18 cellular contexts compared by ENCODE assay signal in genomic region chr4:139154952-139155557, GRCh38. TPM values are rescaled to one million over a fixed set of nuclear protein-coding genes. Genes with fewer than 3 reads are reported as not detected.
DNase-seq lines count a peak whose midpoint lies in the region; ATAC-seq, FAIRE-seq and TF ChIP-seq lines count a peak whose summit lies in the region.
"Had no signal": no experiment of that assay in that cellular context is flagged by ENCODE, and none has a peak within 500 bp of the region (broad histone marks: within the 10 kb centered on the region; RNA-seq: fewer than 3 reads in every experiment).

No MANE protein-coding gene starts in this region.

- TF ChIP-seq CTCF in HepG2 (CRISPR knock-in tag; IDR thresholded peaks at IDR 0.05) (no peak), right lobe of liver (IDR thresholded peaks at IDR 0.05) (no peak)

- H3K4me2 ChIP-seq in HepG2 (ENCODE audit: low read depth, low read length) (0 out of 2 replicates have a peak overlapping the region, but pooled peaks have one; percentile 1), mesendoderm (ENCODE audit: low read length) (no peak overlapping the region)
- H3K4me2 ChIP-seq: KMS-11 had no signal

- in situ Hi-C loops in HepG2 (cut with HindIII; ENCODE audit: extremely low pct_ligation_motif_present, low pct_unique_long_range_greater_than_20kb) = no loop called here

- H2AK5ac ChIP-seq in mesendoderm (ENCODE audit: low read length) = peak overlapping the region; percentile 10

- H4K8ac ChIP-seq in mesendoderm (ENCODE audit: low read depth, low read length) = no peak overlapping the region

- no peak overlapping the region for H2AFZ ChIP-seq in HepG2 (ENCODE audit: low read length)

- POLR2A ChIA-PET in HepG2 (lab: Yijun Ruan, JAX) = interaction anchor here (0.9 to 3.4 kb wide), 3 partner anchors 10 to 22 kb away, joined by 3 to 21 read pairs (median 3); partner anchors contain the start of gene ELF2

- peaks cover 15% of the 10 kb centered on the region; the same call in 1 of the 2 replicates for H4K20me1 ChIP-seq in HepG2 (ENCODE audit: insufficient read depth, low read length)

- FAIRE-seq in HepG2 (lab: Jason Lieb, UNC) = no peak
- no peak for FAIRE-seq in GM19239 (lab: Jason Lieb, UNC)
- FAIRE-seq: H54, HTR-8/SVneo had no signal

- H3K79me2 ChIP-seq in HepG2 (ENCODE audit: insufficient read depth, low read length) = peaks cover 30% of the 10 kb centered on the region
- peaks cover 20% of the 10 kb centered on the region for H3K79me2 ChIP-seq in mesendoderm (ENCODE audit: control insufficient read depth, insufficient read depth, low read length)

- H3K4me1 ChIP-seq in HepG2 (ENCODE audit: insufficient read depth, low read length) (peaks cover 26% of the 10 kb centered on the region), right lobe of liver (no peaks in the 10 kb centered on the region), mesendoderm (ENCODE audit: control insufficient read depth, low read depth, low read length) (peaks cover 18% of the 10 kb centered on the region)

- CTCF ChIA-PET in HepG2 (lab: Yijun Ruan, JAX; ENCODE audit: low intra/inter-chr PET ratio, low total read pairs) = no interaction called here

- no peak overlapping the region for H4K5ac ChIP-seq in mesendoderm (ENCODE audit: low read length)

- no peak overlapping the region for H3K27ac ChIP-seq in HepG2 (ENCODE audit: extremely low read length, insufficient read depth, low read length)
- H3K27ac ChIP-seq in right lobe of liver = no peak overlapping the region
- H3K27ac ChIP-seq in mesendoderm (ENCODE audit: low read depth, low read length) = peak overlapping the region; percentile 95
- H3K27ac ChIP-seq: BLaER1 treated with 17β-estradiol and CSF1 and Interleukin-3, amounts not matched to agents 10 nM and 100 nM; KMS-11 had no signal

- H3K23ac ChIP-seq in mesendoderm (ENCODE audit: low read length) = no peak overlapping the region

- H2BK15ac ChIP-seq in mesendoderm (replicated peaks; ENCODE audit: low read depth) = peak overlapping the region; percentile 94

- H3K4me3 ChIP-seq in HepG2 (replicated peaks in 1 of 3; ENCODE audit: insufficient read depth in 1 of 3, low read depth in 2 of 3, low read length in 3 of 3) (no peak overlapping the region), right lobe of liver (no peak overlapping the region), mesendoderm (ENCODE audit: low read length) (no peak overlapping the region)
- H3K4me3 ChIP-seq: BLaER1 treated with 17β-estradiol and CSF1 and Interleukin-3, amounts not matched to agents 10 nM and 100 nM; SJSA1 had no signal

- TF ChIP-seq POLR2A in HepG2 (IDR thresholded peaks at IDR 0.05; ENCODE audit: insufficient read depth in 1 of 2, low read depth in 2 of 2, low read length in 2 of 2) (no peak), right lobe of liver (IDR thresholded peaks at IDR 0.05) (no peak), erythroblast (IDR thresholded peaks at IDR 0.05; ENCODE audit: low read length) (no peak)

- H3K27me3 ChIP-seq in HepG2 (ENCODE audit: control insufficient read depth in 1 of 2, insufficient read depth in 2 of 2, low read length in 2 of 2) (no peaks in the 10 kb centered on the region), right lobe of liver (no peaks in the 10 kb centered on the region), mesendoderm (ENCODE audit: insufficient read depth, low read length, poor library complexity) (no peaks in the 10 kb centered on the region)
- H3K27me3 ChIP-seq: BLaER1 treated with 17β-estradiol and CSF1 and Interleukin-3, amounts not matched to agents 10 nM and 100 nM; SJSA1 had no signal

- peak overlapping the region; percentile 77 for H3K56ac ChIP-seq in mesendoderm (ENCODE audit: low read length)

- no peaks in the 10 kb centered on the region for H3K79me1 ChIP-seq in mesendoderm (ENCODE audit: low read length)

- BruUV-seq in HepG2 (replicated peaks; lab: Mats Ljungman, UMichigan) = no TSS peak

- peak overlapping the region; percentile 95 for H3K4ac ChIP-seq in mesendoderm (ENCODE audit: low read depth, low read length)

- peak; percentile 46 for ATAC-seq in HepG2
- ATAC-seq in right lobe of liver = no peak
- ATAC-seq in GM21381 (IDR thresholded peaks at IDR 0.05; ENCODE audit: unreplicated experiment) = no peak
- no peak for ATAC-seq in GM21786 (IDR thresholded peaks at IDR 0.05; ENCODE audit: unreplicated experiment)
- no peak for ATAC-seq in HG02798 (IDR thresholded peaks at IDR 0.05; ENCODE audit: poor library complexity, unreplicated experiment)

- no peak for TF ChIP-seq RAD21 in HepG2 (CRISPR knock-in tag; IDR thresholded peaks at IDR 0.05)

- no peak for TF ChIP-seq EP300 in HepG2 (IDR thresholded peaks at IDR 0.05; ENCODE audit: low read depth in 2 of 2, low read length in 2 of 2)
- no peak for TF ChIP-seq EP300 in HepG2 (CRISPR knock-in tag; IDR thresholded peaks at IDR 0.05; ENCODE audit: borderline replicate concordance)

- peak overlapping the region; percentile 96 for H2BK120ac ChIP-seq in mesendoderm (ENCODE audit: low read depth, low read length)

- H3K36me3 ChIP-seq in HepG2 (replicated peaks in 1 of 2; ENCODE audit: control insufficient read depth in 1 of 2, insufficient read depth in 2 of 2, low read length in 2 of 2) = no peaks in the 10 kb centered on the region; a peak in 1 of 5 replicates
- no peaks in the 10 kb centered on the region for H3K36me3 ChIP-seq in right lobe of liver
- no peaks in the 10 kb centered on the region for H3K36me3 ChIP-seq in mesendoderm (ENCODE audit: control insufficient read depth, insufficient read depth, low read length)
- H3K36me3 ChIP-seq: SJSA1 had no signal

- H3K9me3 ChIP-seq in HepG2 (ENCODE audit: low read length) = no peaks in the 10 kb centered on the region
- H3K9me3 ChIP-seq in right lobe of liver = no peaks in the 10 kb centered on the region
- H3K9me3 ChIP-seq: SJSA1 had no signal

- intact Hi-C loops in HepG2 (cut with micrococcal nuclease; ENCODE audit: unreplicated experiment) = no loop called here
- intact Hi-C loops in right lobe of liver (cut with DNase I) = no loop called here

- H3K18ac ChIP-seq in mesendoderm (ENCODE audit: low read length) = peak overlapping the region; percentile 98

- H3K9ac ChIP-seq in HepG2 (ENCODE audit: insufficient read depth, low read depth, low read length) = no peak overlapping the region
- peak overlapping the region; percentile 14 for H3K9ac ChIP-seq in mesendoderm (ENCODE audit: low read length)
- H3K9ac ChIP-seq: BLaER1 treated with 17β-estradiol and CSF1 and Interleukin-3, amounts not matched to agents 10 nM and 100 nM; KMS-11 had no signal

- DNase-seq in HepG2 (ENCODE audit: low spot score) = no peak
- no peak for DNase-seq in right lobe of liver
- peak; percentile 47 to 50 for DNase-seq in erythroblast (lab: John Stamatoyannopoulos, UW)
- DNase-seq in mesendoderm = no peak
- DNase-seq in GM19239 (ENCODE audit: insufficient read length, low spot score) = no peak
- DNase-seq: DND-41, NCI-H1436 treated with DMSO at 0.1 percent for 48 hours, NCI-H2029 treated with DMSO at 0.1 percent for 48 hours, NCI-H510A treated with DMSO at 0.1 percent for 48 hours, NCI-H82 had no signal

- H2BK5ac ChIP-seq in mesendoderm (ENCODE audit: low read length) = peak overlapping the region; percentile 97

- WGBS in HepG2 (ENCODE audit: low lambda C conversion rate) = 77% methylated on average over 5 of the region's 5 CpGs
- 91% methylated on average over 4 of the region's 5 CpGs for WGBS in right lobe of liver (ENCODE audit: insufficient coverage, low coverage, low lambda C conversion rate, missing lambda C conversion rate)
- no CpG with 5 or more reads among the region's 5 CpGs for WGBS in mesendoderm (ENCODE audit: extremely low coverage, insufficient coverage, low lambda C conversion rate)

TF ChIP-seq in HepG2, 621 proteins besides CTCF, POLR2A, EP300 and RAD21:
- TF ChIP-seq ZEB1 (IDR thresholded peaks at IDR 0.05; ENCODE audit: insufficient replicate concordance, low read depth) (no peak), PTBP1 (IDR thresholded peaks at IDR 0.05; ENCODE audit: low read depth, low read length, poor library complexity, severe bottlenecking) (no peak), ZFP82 (CRISPR knock-in tag; IDR thresholded peaks at IDR 0.05; ENCODE audit: borderline replicate concordance) (no peak)
TF ChIP-seq in HepG2: peak in this region for 0.

RNA-seq across cellular contexts. Expression of gene ELF2, which starts 22.0 kb away (rescaled TPM):
- total RNA-seq in HepG2 (2016; rRNA removed; fragmentation: Illumina TruSeq; extraction: Trizol) = 35.4 and 44.5 TPM in 2 replicates
- total RNA-seq in HepG2 (2016; cell fraction: cytosol; rRNA removed; fragmentation: Illumina TruSeq; extraction: Trizol; ENCODE audit: low read depth) = 33.4 and 38.1 TPM in 2 replicates
- 34.3 and 42.9 TPM in 2 replicates for total RNA-seq in HepG2 (2016; cell fraction: insoluble cytoplasmic fraction; rRNA removed; fragmentation: Illumina TruSeq; extraction: Trizol)
- total RNA-seq in HepG2 (2016; cell fraction: membrane; rRNA removed; fragmentation: Illumina TruSeq; extraction: Trizol) = 31.5 and 31.6 TPM in 2 replicates
- 34.9 and 35.6 TPM in 2 replicates for total RNA-seq in HepG2 (2016; cell fraction: nucleus; rRNA removed; fragmentation: Illumina TruSeq; extraction: Trizol)
- 24.2 and 28.6 TPM in 2 replicates for polyA plus RNA-seq in HepG2 (2011; rRNA removed)
- 14.5 and 18.0 TPM in 2 replicates for polyA plus RNA-seq in HepG2 (2011; cell fraction: cytosol; rRNA removed)
- 18.4 and 19.9 TPM in 2 replicates for polyA plus RNA-seq in HepG2 (2011; cell fraction: nucleus; rRNA removed)
- polyA plus RNA-seq in HepG2 (2012) = 19.5 and 21.8 TPM in 2 replicates
- polyA plus RNA-seq in HepG2 (2016; cell fraction: cytosol; fragmentation: Illumina TruSeq; extraction: Trizol; ENCODE audit: low read depth) = 2.4 and 3.0 TPM in 2 replicates
- polyA plus RNA-seq in HepG2 (2016; cell fraction: insoluble cytoplasmic fraction; fragmentation: Illumina TruSeq; extraction: Trizol; ENCODE audit: low read depth) = 25.1 and 29.8 TPM in 2 replicates
- polyA plus RNA-seq in HepG2 (2016; cell fraction: membrane; fragmentation: Illumina TruSeq; extraction: Trizol; ENCODE audit: low read depth) = 6.9 and 7.7 TPM in 2 replicates
- polyA plus RNA-seq in HepG2 (2016; cell fraction: nucleus; fragmentation: Illumina TruSeq; extraction: Trizol; ENCODE audit: insufficient read depth, low read depth) = 35.5 and 38.0 TPM in 2 replicates
- polyA minus RNA-seq in HepG2 (2011; rRNA and poly(A)+ RNA removed; ENCODE audit: low replicate concordance) = 30.9 and 40.2 TPM in 2 replicates
- 25.8 and 27.5 TPM in 2 replicates for polyA minus RNA-seq in HepG2 (2011; cell fraction: cytosol; rRNA and poly(A)+ RNA removed)
- polyA minus RNA-seq in HepG2 (2011; cell fraction: nucleus; rRNA and poly(A)+ RNA removed) = 69.3 and 81.7 TPM in 2 replicates
- 10 to 100 TPM; 14.0 to 24.3 (median 16.7) TPM for total RNA-seq in right lobe of liver
- 25.3 TPM for polyA plus RNA-seq in mesendoderm (2013, experiment 1 of 2)
- polyA plus RNA-seq in mesendoderm (2013, experiment 2 of 2) = 27.1 TPM

Comparison
In these comparisons a context has a peak if more than half of its experiments do, and no peak if none do; other contexts are left out.
1. DNase-seq: peak in erythroblast (2 of 2); none in HepG2 (single experiment), right lobe of liver (0 of 3), mesendoderm (single experiment) and GM19239 (single experiment).